Comparison of ENCODE assay signal across 1 cellular context in genomic region chr2:152383702-152384101, GRCh38.
TF ChIP-seq lines count a peak whose summit lies in the region.

No MANE protein-coding gene starts in this region.

TF ChIP-seq in SK-N-SH treated with all-trans-retinoic acid at 6 μM for 48 hours, 23 proteins besides CTCF, POLR2A, EP300 and RAD21 (continued from another document):
- no peak for TF ChIP-seq POU6F1 (CRISPR knock-in tag; IDR thresholded peaks at IDR 0.05; ENCODE audit: borderline replicate concordance, low read depth)
- no peak for TF ChIP-seq RARB (CRISPR knock-in tag; IDR thresholded peaks at IDR 0.05)
- no peak for TF ChIP-seq CSRNP3 (CRISPR knock-in tag; IDR thresholded peaks at IDR 0.05)
- no peak for TF ChIP-seq TCF4 (CRISPR knock-in tag; IDR thresholded peaks at IDR 0.05; ENCODE audit: borderline replicate concordance)
- TF ChIP-seq PATZ1 (CRISPR knock-in tag; IDR thresholded peaks at IDR 0.05; ENCODE audit: borderline replicate concordance): no peak
- no peak for TF ChIP-seq PPARA (CRISPR knock-in tag; IDR thresholded peaks at IDR 0.05; ENCODE audit: borderline replicate concordance)
